Comparison of ENCODE assay signal across 1 cellular context in genomic region chr15:62895139-62895866, GRCh38.
TF ChIP-seq lines count a peak whose summit lies in the region.

No MANE protein-coding gene starts in this region.

TF ChIP-seq in WTC11, 78 proteins besides CTCF, POLR2A, EP300 and RAD21 (continued from another document):
- TF ChIP-seq ERG (CRISPR knock-in tag; IDR thresholded peaks at IDR 0.05) = no peak
- TF ChIP-seq ZNF423 (CRISPR knock-in tag; IDR thresholded peaks at IDR 0.05) = no peak
